Comparison of ENCODE assay signal across 8 cellular contexts in the genomic region with DNA sequence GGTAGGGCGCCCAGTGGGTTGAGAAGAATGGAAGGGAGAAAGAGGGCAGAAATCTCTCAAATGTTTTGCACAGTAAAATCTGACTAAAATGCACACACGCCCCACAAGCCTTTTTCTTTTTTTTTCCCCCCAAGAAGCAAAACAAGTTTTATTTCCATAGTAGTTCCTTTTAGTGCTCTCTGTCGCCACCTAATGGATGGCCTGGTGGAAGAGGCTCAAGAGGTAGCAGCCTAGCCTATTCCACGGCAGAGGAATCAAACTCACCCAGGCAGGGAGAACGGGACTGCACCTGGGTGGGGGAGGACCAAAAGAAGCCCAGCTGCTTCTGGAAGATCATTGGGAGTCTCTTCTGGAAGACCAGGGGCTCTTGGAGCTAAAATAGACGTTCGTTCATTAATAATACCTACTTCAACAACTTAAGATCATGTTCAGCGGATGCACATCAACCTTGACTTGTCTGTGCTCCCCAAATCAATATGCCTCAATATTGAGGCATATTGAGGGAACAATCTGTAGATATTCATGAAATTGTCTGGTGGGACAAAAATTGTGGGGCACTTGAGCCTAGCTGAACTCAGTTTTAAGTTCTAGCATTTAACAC. TPM values are rescaled to one million over a fixed set of nuclear protein-coding genes. Genes with fewer than 3 reads are reported as not detected.
A peak's percentile ranks its signal among the peaks of the same experiment; 100 is the strongest.
DNase-seq lines count a peak whose midpoint lies in the region; ATAC-seq, FAIRE-seq and TF ChIP-seq lines count a peak whose summit lies in the region.

No MANE protein-coding gene starts in this region.

- no peaks in the 10 kb centered on the region for H3K9me3 ChIP-seq in AG04450 (ENCODE audit: control insufficient read depth, insufficient read depth, low read length)

- H3K9me3 Mint-ChIP-seq in activated CD8-positive, alpha-beta memory T cell treated with anti-CD3 and anti-CD28 coated beads, Interleukin-2, amount 10 ng/mL, durations not matched to agents 7 days and 5 days (ENCODE audit: low read depth): no peaks in the 10 kb centered on the region
- peaks cover 64% of the 10 kb centered on the region for H3K9me3 Mint-ChIP-seq in nephron progenitor cell

- no peaks in the 10 kb centered on the region for H3K27me3 ChIP-seq in AG04450 (ENCODE audit: control insufficient read depth, insufficient read depth, low read length)

- POLR2A ChIA-PET in AG04450 (lab: Yijun Ruan, JAX): no interaction called here

- no peak overlapping the region for H3K4me3 Mint-ChIP-seq in activated CD8-positive, alpha-beta memory T cell treated with anti-CD3 and anti-CD28 coated beads, Interleukin-2, amount 10 ng/mL, durations not matched to agents 7 days and 5 days
- H3K4me3 Mint-ChIP-seq in nephron progenitor cell: no peak overlapping the region

- TF ChIP-seq CTCF in AG04450 (IDR thresholded peaks at IDR 0.05; ENCODE audit: low read depth, low read length) (peak; percentile 70), epithelial cell of esophagus (IDR thresholded peaks at IDR 0.05; ENCODE audit: insufficient read depth, low read depth, low read length, missing control alignments) (peak; percentile 71), nephron progenitor cell (IDR thresholded peaks at IDR 0.05) (peak; percentile 59)

- ATAC-seq in activated CD8-positive, alpha-beta memory T cell treated with anti-CD3 and anti-CD28 coated beads, Interleukin-2, amount 10 ng/mL, durations not matched to agents 7 days and 5 days: peak; percentile 61
- ATAC-seq in stimulated activated naive CD8-positive, alpha-beta T cell treated with anti-CD3 and anti-CD28 coated beads, Interleukin-15, Interleukin-2, amounts not matched to agents 100 U/mL and 50 U/mL, for 24 hours: peak; percentile 55
- ATAC-seq in HG03175 (IDR thresholded peaks at IDR 0.05; ENCODE audit: unreplicated experiment): no peak

- peaks cover 28% of the 10 kb centered on the region for H3K4me1 Mint-ChIP-seq in activated CD8-positive, alpha-beta memory T cell treated with anti-CD3 and anti-CD28 coated beads, Interleukin-2, amount 10 ng/mL, durations not matched to agents 7 days and 5 days
- H3K4me1 Mint-ChIP-seq in nephron progenitor cell: peaks cover 48% of the 10 kb centered on the region

- H3K27ac ChIP-seq in AG04450 (ENCODE audit: low read depth, low read length): no peak overlapping the region

- CTCF ChIA-PET in AG04450 (lab: Charles Lee): interaction anchor here (0.6 to 2.0 kb wide), 6 partner anchors 9 to 43 kb away, joined by 3 to 8 read pairs (median 4); no protein-coding TSS in a partner anchor
- CTCF ChIA-PET in activated CD8-positive, alpha-beta memory T cell treated with anti-CD3 and anti-CD28 coated beads, Interleukin-2, amount 10 ng/mL, durations not matched to agents 7 days and 5 days (lab: Charles Lee): interaction anchor here (0.8 to 2.2 kb wide), 3 partner anchors 10 to 53 kb away, joined by 3 to 5 read pairs (median 3); no protein-coding TSS in a partner anchor

- H3K36me3 Mint-ChIP-seq in activated CD8-positive, alpha-beta memory T cell treated with anti-CD3 and anti-CD28 coated beads, Interleukin-2, amount 10 ng/mL, durations not matched to agents 7 days and 5 days: peaks cover 21% of the 10 kb centered on the region
- peaks cover 26% of the 10 kb centered on the region for H3K36me3 Mint-ChIP-seq in nephron progenitor cell (ENCODE audit: low read depth)

- peak; percentile 64 for FAIRE-seq in GM18507 (lab: Jason Lieb, UNC)

- peak overlapping the region; percentile 62 for H3K27ac Mint-ChIP-seq in activated CD8-positive, alpha-beta memory T cell treated with anti-CD3 and anti-CD28 coated beads, Interleukin-2, amount 10 ng/mL, durations not matched to agents 7 days and 5 days
- no peak overlapping the region for H3K27ac Mint-ChIP-seq in nephron progenitor cell

- no peak overlapping the region for H3K4me3 ChIP-seq in AG04450 (ENCODE audit: low read depth, low read length)
- H3K4me3 ChIP-seq in epithelial cell of esophagus (ENCODE audit: low read length): no peak overlapping the region

- DNase-seq in AG04450 (ENCODE audit: low read depth, low spot score): peak; percentile 27
- no peak for DNase-seq in GM18507 (ENCODE audit: extremely low spot score, insufficient read length, low read depth)
- peak; percentile 61 for DNase-seq in NCI-H69 (lab: John Stamatoyannopoulos, UW)
- peak; percentile 75 for DNase-seq in activated CD8-positive, alpha-beta memory T cell treated with anti-CD3 and anti-CD28 coated beads, Interleukin-2, amount 10 ng/mL, durations not matched to agents 7 days and 5 days
- peak; percentile 61 for DNase-seq in epithelial cell of esophagus (ENCODE audit: low read depth)
- peak; percentile 72 for DNase-seq in nephron progenitor cell
- DNase-seq in stimulated activated naive CD8-positive, alpha-beta T cell treated with anti-CD3 and anti-CD28 coated beads, Interleukin-15, Interleukin-2, amounts not matched to agents 100 U/mL and 50 U/mL, for 24 hours: peak; percentile 80

- no peaks in the 10 kb centered on the region for H3K27me3 Mint-ChIP-seq in activated CD8-positive, alpha-beta memory T cell treated with anti-CD3 and anti-CD28 coated beads, Interleukin-2, amount 10 ng/mL, durations not matched to agents 7 days and 5 days
- peaks cover 2% of the 10 kb centered on the region for H3K27me3 Mint-ChIP-seq in nephron progenitor cell (ENCODE audit: low read depth, poor library complexity)

RNA-seq across cellular contexts. Expression of a gene that starts 31.6 kb away (rescaled TPM):
- 31.6 and 36.7 TPM in 2 replicates for polyA plus RNA-seq in AG04450 (2011; rRNA removed)
- 44.3 and 66.0 TPM in 2 replicates for polyA minus RNA-seq in AG04450 (2011; rRNA and poly(A)+ RNA removed)
- total RNA-seq in activated CD8-positive, alpha-beta memory T cell treated with anti-CD3 and anti-CD28 coated beads, Interleukin-2, amount 10 ng/mL, durations not matched to agents 7 days and 5 days: 100 to 1,000 TPM; 127 to 148 TPM

RNA-seq across cellular contexts. Expression of a gene that starts 46.2 kb away (rescaled TPM):
- polyA plus RNA-seq in AG04450 (2011; rRNA removed): 12.4 and 12.8 TPM in 2 replicates
- polyA minus RNA-seq in AG04450 (2011; rRNA and poly(A)+ RNA removed): 16.0 and 18.0 TPM in 2 replicates
- total RNA-seq in activated CD8-positive, alpha-beta memory T cell treated with anti-CD3 and anti-CD28 coated beads, Interleukin-2, amount 10 ng/mL, durations not matched to agents 7 days and 5 days: 10 to 100 TPM; 81.1 to 84.5 TPM
